8 cellular contexts compared by ENCODE assay signal in the genomic region with DNA sequence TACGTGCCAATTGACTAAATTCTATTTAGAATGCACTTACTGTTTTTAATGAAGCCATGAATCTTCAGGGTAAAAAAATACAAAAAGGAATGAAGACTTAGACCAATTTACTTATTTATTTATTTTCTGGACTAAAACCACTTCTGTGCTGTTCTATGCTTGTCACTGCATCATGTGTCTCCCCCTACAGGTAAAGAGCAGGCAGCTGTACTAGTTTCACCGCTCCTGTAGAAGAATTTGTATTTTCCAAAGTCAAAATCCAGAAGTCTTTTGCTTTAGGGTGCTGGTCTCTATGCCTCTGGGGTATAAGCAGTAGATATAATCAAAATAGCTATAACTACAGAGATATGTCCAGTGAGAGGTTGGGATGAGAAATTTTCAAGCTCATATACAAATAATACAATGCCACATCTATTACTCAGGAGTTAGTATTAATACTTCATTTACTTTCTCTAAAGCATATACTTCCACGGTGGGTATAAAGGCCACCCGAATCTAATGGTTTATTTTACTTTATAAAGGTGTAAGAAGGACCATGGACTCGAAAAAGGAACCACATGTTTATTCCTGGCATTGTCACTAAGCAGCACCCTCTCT.
DNase-seq lines count a peak whose midpoint lies in the region; ATAC-seq and FAIRE-seq lines count a peak whose summit lies in the region.

No MANE protein-coding gene starts in this region.

- intact Hi-C loops in posterior cingulate gyrus (cut with DNase I) = loop anchor here (5.0 kb wide), 2 partner anchors 137 to 287 kb away; no protein-coding TSS in a partner anchor

- DNase-seq in activated naive CD4-positive, alpha-beta T cell treated with Interleukin-2 at 50 U/mL for 16 hours = peak; percentile 13
- DNase-seq in activated naive CD4-positive, alpha-beta T cell (lab: John Stamatoyannopoulos, UW) = no peak
- DNase-seq in NCI-H226 = peak; percentile 29
- DNase-seq in activated CD4-positive, alpha-beta memory T cell treated with anti-CD3 and anti-CD28 coated beads, Interleukin-2, amount 10 ng/mL, durations not matched to agents 7 days and 5 days = peak; percentile 37
- DNase-seq in frontal cortex (ENCODE audit: low spot score in 2 of 2) = peak in 1 of 2 donors; percentile 38
- peak; percentile 71 for DNase-seq in pons (ENCODE audit: low spot score)
- no peak for DNase-seq in posterior cingulate gyrus

- no peak overlapping the region for H3K27ac Mint-ChIP-seq in activated CD4-positive, alpha-beta memory T cell treated with anti-CD3 and anti-CD28 coated beads, Interleukin-2, amount 10 ng/mL, durations not matched to agents 7 days and 5 days

- H3K9me3 Mint-ChIP-seq in activated CD4-positive, alpha-beta memory T cell treated with anti-CD3 and anti-CD28 coated beads, Interleukin-2, amount 10 ng/mL, durations not matched to agents 7 days and 5 days = no peaks in the 10 kb centered on the region

- FAIRE-seq in frontal cortex (lab: Jason Lieb, UNC) = peak; percentile 54

- H3K27me3 Mint-ChIP-seq in activated CD4-positive, alpha-beta memory T cell treated with anti-CD3 and anti-CD28 coated beads, Interleukin-2, amount 10 ng/mL, durations not matched to agents 7 days and 5 days = no peaks in the 10 kb centered on the region

- POLR2A ChIA-PET in activated CD4-positive, alpha-beta memory T cell treated with anti-CD3 and anti-CD28 coated beads, Interleukin-2, amount 10 ng/mL, durations not matched to agents 7 days and 5 days (lab: Charles Lee) = interaction anchor here (1.8 to 4.3 kb wide), 6 partner anchors 47 to 288 kb away, joined by 4 to 15 read pairs (median 14); no protein-coding TSS in a partner anchor

- no peak overlapping the region for H3K4me3 Mint-ChIP-seq in activated CD4-positive, alpha-beta memory T cell treated with anti-CD3 and anti-CD28 coated beads, Interleukin-2, amount 10 ng/mL, durations not matched to agents 7 days and 5 days

- peak; percentile 46 for ATAC-seq in HG02588 (IDR thresholded peaks at IDR 0.05; ENCODE audit: unreplicated experiment)

- CTCF ChIA-PET in activated CD4-positive, alpha-beta memory T cell treated with anti-CD3 and anti-CD28 coated beads, Interleukin-2, amount 10 ng/mL, durations not matched to agents 7 days and 5 days (lab: Charles Lee) = interaction anchor here (0.8 to 4.8 kb wide), 31 partner anchors 10 to 288 kb away, joined by 3 to 109 read pairs (median 5); no protein-coding TSS in a partner anchor

- H3K4me1 Mint-ChIP-seq in activated CD4-positive, alpha-beta memory T cell treated with anti-CD3 and anti-CD28 coated beads, Interleukin-2, amount 10 ng/mL, durations not matched to agents 7 days and 5 days = peaks cover 41% of the 10 kb centered on the region

- H3K36me3 Mint-ChIP-seq in activated CD4-positive, alpha-beta memory T cell treated with anti-CD3 and anti-CD28 coated beads, Interleukin-2, amount 10 ng/mL, durations not matched to agents 7 days and 5 days (ENCODE audit: low read depth) = no peaks in the 10 kb centered on the region

Comparison
In these comparisons a context has a peak if more than half of its experiments do, and no peak if none do; other contexts are left out.
1. DNase-seq: peak in activated naive CD4-positive, alpha-beta T cell treated with Interleukin-2 at 50 U/mL for 16 hours (single experiment), NCI-H226 (single experiment), activated CD4-positive, alpha-beta memory T cell treated with anti-CD3 and anti-CD28 coated beads, Interleukin-2, amount 10 ng/mL, durations not matched to agents 7 days and 5 days (single experiment) and pons (single experiment); none in activated naive CD4-positive, alpha-beta T cell (0 of 4) and posterior cingulate gyrus (0 of 10).